1 cellular context compared by ENCODE assay signal in genomic region chr16:49282690-49283375, GRCh38.
TF ChIP-seq lines count a peak whose summit lies in the region.

No MANE protein-coding gene starts in this region.

TF ChIP-seq in HEK293, 187 proteins besides CTCF, POLR2A, EP300 and RAD21 (continued from another document):
- TF ChIP-seq ZIC2 (tag by site-specific recombination; IDR thresholded peaks at IDR 0.05) (peak; percentile 59), ZBTB1 (tag by site-specific recombination; IDR thresholded peaks at IDR 0.05) (no peak), ZNF174 (tag by site-specific recombination; IDR thresholded peaks at IDR 0.05) (no peak), ZNF692 (tag by site-specific recombination; IDR thresholded peaks at IDR 0.05) (0 out of 2 replicates have a peak, but pooled peaks have one; percentile 11), ZNF335 (tag by site-specific recombination; conservative IDR thresholded peaks at IDR 0.05) (peak; percentile 58), ZNF624 (tag by site-specific recombination; IDR thresholded peaks at IDR 0.05) (no peak), ZNF704 (tag by site-specific recombination; IDR thresholded peaks at IDR 0.05) (no peak), KLF9 (tag by site-specific recombination; IDR thresholded peaks at IDR 0.05; ENCODE audit: low read depth) (no peak), ZBTB17 (tag by site-specific recombination; IDR thresholded peaks at IDR 0.05) (peak; percentile 26; the same call in 1 of the 2 replicates), ZSCAN30 (tag by site-specific recombination; IDR thresholded peaks at IDR 0.05) (no peak), GLI4 (tag by site-specific recombination; IDR thresholded peaks at IDR 0.05) (no peak)
